ENCODE assay signal across 8 cellular contexts in genomic region chr15:94230886-94231727, GRCh38. TPM values are rescaled to one million over a fixed set of nuclear protein-coding genes. Genes with fewer than 3 reads are reported as not detected.
A peak's percentile ranks its signal among the peaks of the same experiment; 100 is the strongest.
DNase-seq lines count a peak whose midpoint lies in the region; ATAC-seq and TF ChIP-seq lines count a peak whose summit lies in the region.

Gene MCTP2 (plus strand): TSS chr15:94231561. CDS start chr15:94298266, 66,705 bp downstream.

- H3K4me3 ChIP-seq in CD4-positive, alpha-beta memory T cell (ENCODE audit: low read length in 2 of 2): peak within 1 kb of the TSS; percentile 64 to 85
- peak within 1 kb of the TSS; percentile 35 for H3K4me3 ChIP-seq in SJSA1

- no peaks in the 10 kb centered on the region for H3K9me3 ChIP-seq in CD4-positive, alpha-beta memory T cell (ENCODE audit: control insufficient read depth in 1 of 2, low read length in 2 of 2)
- no peaks in the 10 kb centered on the region for H3K9me3 ChIP-seq in SJSA1 (replicated peaks)

- H3K4me3 Mint-ChIP-seq in CD4-positive, alpha-beta memory T cell: peak within 1 kb of the TSS; percentile 92 to 97 (median 95)

- POLR2A ChIA-PET in CD4-positive, alpha-beta memory T cell (lab: Charles Lee; ENCODE audit: partially characterized antibody): interaction anchor here (0.6 to 2.5 kb wide), 4 partner anchors 8 to 1411 kb away, joined by 3 to 10 read pairs (median 4); no protein-coding TSS in a partner anchor

- peak; percentile 79 to 86 (median 81) for DNase-seq in CD4-positive, alpha-beta memory T cell
- DNase-seq in GM20000 (ENCODE audit: low spot score) (peak; percentile 74), HT1080 (ENCODE audit: low read depth) (peak; percentile 71), SJSA1 (ENCODE audit: low read depth in 1 of 2, low spot score in 2 of 2) (peak; percentile 35 to 50), left cardiac atrium (peak; percentile 82), sciatic nerve (ENCODE audit: low spot score) (peak; percentile 85), DMS79 (lab: John Stamatoyannopoulos, UW) (no peak)
- DNase-seq in activated naive CD4-positive, alpha-beta T cell treated with Interleukin-2 at 50 U/mL for 16 hours: peak; percentile 84

- H3K36me3 Mint-ChIP-seq in CD4-positive, alpha-beta memory T cell: peaks cover 0 to 4% of the 10 kb centered on the region in 2 donors

- H3K4me1 Mint-ChIP-seq in CD4-positive, alpha-beta memory T cell: peaks cover 30 to 62% (median 46%) of the 10 kb centered on the region in 4 donors

- ATAC-seq in left cardiac atrium: peak; percentile 94 to 96
- ATAC-seq in sciatic nerve: peak; percentile 96

- peaks cover 36% of the 10 kb centered on the region for H3K4me1 ChIP-seq in CD4-positive, alpha-beta memory T cell (ENCODE audit: insufficient read depth, low read length)
- no peaks in the 10 kb centered on the region for H3K4me1 ChIP-seq in SJSA1 (replicated peaks)

- H3K27me3 Mint-ChIP-seq in CD4-positive, alpha-beta memory T cell: no peaks in the 10 kb centered on the region

- no peaks in the 10 kb centered on the region for H3K36me3 ChIP-seq in CD4-positive, alpha-beta memory T cell (ENCODE audit: insufficient read depth, low read length)
- H3K36me3 ChIP-seq in SJSA1: no peaks in the 10 kb centered on the region

- CTCF ChIA-PET in CD4-positive, alpha-beta memory T cell (lab: Charles Lee; ENCODE audit: partially characterized antibody): interaction anchor here (1.1 to 4.5 kb wide), 4 partner anchors 9 to 93 kb away, joined by 3 to 30 read pairs (median 3); no protein-coding TSS in a partner anchor

- H3K27ac ChIP-seq in CD4-positive, alpha-beta memory T cell (ENCODE audit: low read depth, low read length): peak within 1 kb of the TSS; percentile 71
- H3K27ac ChIP-seq in SJSA1: no peak within 1 kb of the TSS

- H3K9me3 Mint-ChIP-seq in CD4-positive, alpha-beta memory T cell: no peaks in the 10 kb centered on the region

- H3K27ac Mint-ChIP-seq in CD4-positive, alpha-beta memory T cell: peak within 1 kb of the TSS; percentile 91 to 98 (median 97)

- intact Hi-C loops in CD4-positive, alpha-beta memory T cell (cut with micrococcal nuclease): loop anchor here (1.0 to 2.0 kb wide), 2 partner anchors 66 to 93 kb away; no protein-coding TSS in a partner anchor
- intact Hi-C loops in left cardiac atrium (cut with DNase I) (no loop called here), sciatic nerve (cut with DNase I) (no loop called here)

- no peaks in the 10 kb centered on the region for H3K27me3 ChIP-seq in CD4-positive, alpha-beta memory T cell (ENCODE audit: insufficient read depth, low read length)
- H3K27me3 ChIP-seq in SJSA1 (replicated peaks): peaks cover 6% of the 10 kb centered on the region; the same call in 1 of the 2 replicates

- TF ChIP-seq CTCF in GM20000 (IDR thresholded peaks at IDR 0.05; ENCODE audit: extremely low read depth, missing control alignments): no peak

RNA-seq across cellular contexts. Expression of gene MCTP2, which starts in this region (rescaled TPM):
- total RNA-seq in CD4-positive, alpha-beta memory T cell: 10 to 100 TPM; 18.3 to 19.6 TPM
- polyA plus RNA-seq in CD4-positive, alpha-beta memory T cell: 1 to 10 TPM; 2.0 to 5.2 TPM
- total RNA-seq in HT1080 (2014; rRNA removed; shearing (Covaris generic)): 0.82 and 1.1 TPM in 2 replicates
- 1.8 TPM in 2 replicates for polyA plus RNA-seq in HT1080 (2015; cell fraction: cytosol; rRNA removed)
- polyA plus RNA-seq in HT1080 (2015; cell fraction: nucleus; rRNA removed): 4.8 and 9.9 TPM in 2 replicates
- total RNA-seq in SJSA1 (2014; rRNA removed; shearing (Covaris generic)): 0.18 and 0.72 TPM in 2 replicates
- total RNA-seq in left cardiac atrium (1 to 10 TPM; 2.3 to 4.3 TPM), sciatic nerve (32.3 TPM)

Comparison
In these comparisons a context has a peak if more than half of its experiments do, and no peak if none do; other contexts are left out.
1. Peak in DNase-seq and H3K4me3 ChIP-seq in SJSA1; RNA of the gene not detected or under 1 TPM.